1 cellular context compared by ENCODE assay signal in genomic region chr2:111919794-111920608, GRCh38.
TF ChIP-seq lines count a peak whose summit lies in the region.

No MANE protein-coding gene starts in this region.

TF ChIP-seq in GM12878, 131 proteins besides CTCF, POLR2A, EP300 and RAD21 (continued from another document):
- no peak for TF ChIP-seq CEBPZ (IDR thresholded peaks at IDR 0.05; ENCODE audit: low read depth, low read length)
- TF ChIP-seq CBX5 (IDR thresholded peaks at IDR 0.05; ENCODE audit: low read depth), result no peak
- no peak for TF ChIP-seq MEF2A (IDR thresholded peaks at IDR 0.05; ENCODE audit: insufficient read depth, low read depth, low read length)
- TF ChIP-seq ASH2L (IDR thresholded peaks at IDR 0.05; ENCODE audit: borderline replicate concordance, low read depth), result no peak
- TF ChIP-seq TCF7 (IDR thresholded peaks at IDR 0.05; ENCODE audit: borderline replicate concordance), result no peak
- TF ChIP-seq CUX1 (IDR thresholded peaks at IDR 0.05; ENCODE audit: insufficient replicate concordance, low read depth, low read length), result no peak
- no peak for TF ChIP-seq MAX (IDR thresholded peaks at IDR 0.05; ENCODE audit: low read depth, low read length)
- no peak for TF ChIP-seq ZNF24 (IDR thresholded peaks at IDR 0.05)
- TF ChIP-seq RUNX3 (IDR thresholded peaks at IDR 0.05; ENCODE audit: low read length), result no peak
- TF ChIP-seq POLR2AphosphoS5 (IDR thresholded peaks at IDR 0.05; ENCODE audit: low read length), result no peak
- no peak for TF ChIP-seq RELA (IDR thresholded peaks at IDR 0.05; ENCODE audit: borderline replicate concordance, partially characterized antibody)
- no peak for TF ChIP-seq MYC (IDR thresholded peaks at IDR 0.05; ENCODE audit: insufficient read depth, insufficient read length, insufficient replicate concordance, low read length, severe bottlenecking)
- TF ChIP-seq NFXL1 (IDR thresholded peaks at IDR 0.05; ENCODE audit: borderline replicate concordance), result no peak
